Comparison of ENCODE assay signal across 18 cellular contexts in genomic region chr4:133929540-133929939, GRCh38.
"Had no signal": no experiment of that assay in that cellular context is flagged by ENCODE, and none has a peak within 500 bp of the region (broad histone marks: within the 10 kb centered on the region; RNA-seq: fewer than 3 reads in every experiment).

No MANE protein-coding gene starts in this region.

- H3K36me3 Mint-ChIP-seq: activated naive CD4-positive, alpha-beta T cell treated with anti-CD3 and anti-CD28 coated beads, Interleukin-2, amount 10 ng/mL, durations not matched to agents 7 days and 5 days; natural killer cell treated with Interleukin-12 subunit alpha and Interleukin-12 subunit beta and Interleukin-15 and Interleukin-18, amount 100 ng/mL, for 72 hours; stimulated activated naive B cell treated with anti-CD40 and anti-IgM and Interleukin-4, amounts not matched to agents 10 μg/mL and 1 μg/mL and 100 μg/mL, for 72 hours had no signal

- H3K4me1 ChIP-seq: gastrocnemius medialis had no signal

- FAIRE-seq: bronchial epithelial cell had no signal

- H3K27ac ChIP-seq: gastrocnemius medialis, neutrophil had no signal

- H3K4me1 Mint-ChIP-seq: activated CD4-positive, alpha-beta T cell treated with anti-CD3 and anti-CD28 coated beads, Interleukin-2, amount 10 ng/mL, durations not matched to agents 7 days and 5 days; activated naive CD4-positive, alpha-beta T cell treated with anti-CD3 and anti-CD28 coated beads, Interleukin-2, amount 10 ng/mL, durations not matched to agents 7 days and 5 days; activated naive CD8-positive, alpha-beta T cell treated with anti-CD3 and anti-CD28 coated beads, Interleukin-2, amount 50 U/mL, for 24 hours; stimulated activated naive B cell treated with anti-CD40 and anti-IgM and Interleukin-4, amounts not matched to agents 10 μg/mL and 1 μg/mL and 100 μg/mL, for 72 hours had no signal

- H3K27ac Mint-ChIP-seq: activated CD4-positive, alpha-beta T cell treated with anti-CD3 and anti-CD28 coated beads, Interleukin-2, amount 10 ng/mL, durations not matched to agents 7 days and 5 days; activated naive CD4-positive, alpha-beta T cell treated with anti-CD3 and anti-CD28 coated beads, Interleukin-2, amount 10 ng/mL, durations not matched to agents 7 days and 5 days; activated naive CD8-positive, alpha-beta T cell treated with anti-CD3 and anti-CD28 coated beads, Interleukin-2, amount 50 U/mL, for 24 hours; natural killer cell treated with Interleukin-12 subunit alpha and Interleukin-12 subunit beta and Interleukin-15 and Interleukin-18, amount 100 ng/mL, for 72 hours; stimulated activated naive B cell treated with anti-CD40 and anti-IgM and Interleukin-4, amounts not matched to agents 10 μg/mL and 1 μg/mL and 100 μg/mL, for 72 hours; T-helper 2 cell treated with Interferon-gamma antibody and Interleukin-4, amounts not matched to agents 5 μg/mL and 100 μg/mL, for 36 hours had no signal

- H3K9me3 ChIP-seq: gastrocnemius medialis, neutrophil had no signal

- H3K27me3 Mint-ChIP-seq: activated CD4-positive, alpha-beta T cell treated with anti-CD3 and anti-CD28 coated beads, Interleukin-2, amount 10 ng/mL, durations not matched to agents 7 days and 5 days; activated naive CD4-positive, alpha-beta T cell treated with anti-CD3 and anti-CD28 coated beads, Interleukin-2, amount 10 ng/mL, durations not matched to agents 7 days and 5 days; activated naive CD8-positive, alpha-beta T cell treated with anti-CD3 and anti-CD28 coated beads, Interleukin-2, amount 50 U/mL, for 24 hours; natural killer cell treated with Interleukin-12 subunit alpha and Interleukin-12 subunit beta and Interleukin-15 and Interleukin-18, amount 100 ng/mL, for 72 hours; stimulated activated naive B cell treated with anti-CD40 and anti-IgM and Interleukin-4, amounts not matched to agents 10 μg/mL and 1 μg/mL and 100 μg/mL, for 72 hours had no signal

- H3K4me3 Mint-ChIP-seq: activated CD4-positive, alpha-beta T cell treated with anti-CD3 and anti-CD28 coated beads, Interleukin-2, amount 10 ng/mL, durations not matched to agents 7 days and 5 days; activated naive CD4-positive, alpha-beta T cell treated with anti-CD3 and anti-CD28 coated beads, Interleukin-2, amount 10 ng/mL, durations not matched to agents 7 days and 5 days; activated naive CD8-positive, alpha-beta T cell treated with anti-CD3 and anti-CD28 coated beads, Interleukin-2, amount 50 U/mL, for 24 hours; natural killer cell treated with Interleukin-12 subunit alpha and Interleukin-12 subunit beta and Interleukin-15 and Interleukin-18, amount 100 ng/mL, for 72 hours; stimulated activated naive B cell treated with anti-CD40 and anti-IgM and Interleukin-4, amounts not matched to agents 10 μg/mL and 1 μg/mL and 100 μg/mL, for 72 hours; T-helper 2 cell treated with Interferon-gamma antibody and Interleukin-4, amounts not matched to agents 5 μg/mL and 100 μg/mL, for 36 hours had no signal

- H3K9me3 Mint-ChIP-seq: activated CD4-positive, alpha-beta T cell treated with anti-CD3 and anti-CD28 coated beads, Interleukin-2, amount 10 ng/mL, durations not matched to agents 7 days and 5 days; activated naive CD8-positive, alpha-beta T cell treated with anti-CD3 and anti-CD28 coated beads, Interleukin-2, amount 50 U/mL, for 24 hours; T-helper 2 cell treated with Interferon-gamma antibody and Interleukin-4, amounts not matched to agents 5 μg/mL and 100 μg/mL, for 36 hours had no signal

- H3K36me3 ChIP-seq: gastrocnemius medialis, neutrophil had no signal

- DNase-seq: activated CD4-positive, alpha-beta T cell treated with anti-CD3 and anti-CD28 coated beads, Interleukin-2, amount 10 ng/mL, durations not matched to agents 7 days and 5 days; activated CD8-positive, alpha-beta memory T cell treated with anti-CD3 and anti-CD28 coated beads, Interleukin-2, amount 50 U/mL, for 48 hours; activated effector memory CD4-positive, alpha-beta T cell treated with Interleukin-2 at 50 U/mL for 16 hours; activated naive CD4-positive, alpha-beta T cell treated with anti-CD3 and anti-CD28 coated beads, Interleukin-2, amount 10 ng/mL, durations not matched to agents 7 days and 5 days; activated naive CD8-positive, alpha-beta T cell treated with anti-CD3 and anti-CD28 coated beads, Interleukin-2, amount 50 U/mL, for 24 hours; activated T-cell treated with anti-CD3 and anti-CD28 coated beads, Interleukin-2, amount 50 U/mL, for 48 hours; cerebellar nuclear complex; effector CD4-positive, alpha-beta T cell; gastrocnemius medialis; posterior cingulate gyrus; retina; stimulated activated naive B cell treated with anti-CD40 and anti-IgM and Interleukin-4, amounts not matched to agents 10 μg/mL and 1 μg/mL and 100 μg/mL, for 72 hours; SW 1271 had no signal

- ATAC-seq: activated CD4-positive, CD25-positive, alpha-beta regulatory T cell treated with anti-CD3 and anti-CD28 coated beads, Interleukin-2, amount 50 U/mL, for 24 hours; activated naive CD8-positive, alpha-beta T cell treated with anti-CD3 and anti-CD28 coated beads, Interleukin-2, amount 50 U/mL, for 24 hours; gastrocnemius medialis; natural killer cell treated with Interleukin-12 subunit alpha and Interleukin-12 subunit beta and Interleukin-15 and Interleukin-18, amount 100 ng/mL, for 72 hours; stimulated activated naive B cell treated with anti-CD40 and anti-IgM and Interleukin-4, amounts not matched to agents 10 μg/mL and 1 μg/mL and 100 μg/mL, for 72 hours had no signal

- H3K27me3 ChIP-seq: gastrocnemius medialis, neutrophil had no signal

- H3K4me3 ChIP-seq: gastrocnemius medialis had no signal
